28 cellular contexts compared by ENCODE assay signal in genomic region chrX:18457000-18457399, GRCh38.
"Had no signal": no experiment of that assay in that cellular context is flagged by ENCODE, and none has a peak within 500 bp of the region (broad histone marks: within the 10 kb centered on the region; RNA-seq: fewer than 3 reads in every experiment).

No MANE protein-coding gene starts in this region.

- H3K4me3 ChIP-seq: ascending aorta, body of pancreas had no signal

- H3K36me3 ChIP-seq: ascending aorta had no signal

- H3K9me3 Mint-ChIP-seq: activated B cell treated with CpG ODN at 0.5 μM for 24 hours; activated CD4-positive, alpha-beta T cell treated with anti-CD3 and anti-CD28 coated beads, Interleukin-2, amount 10 ng/mL, durations not matched to agents 24 days and 14 days; activated naive CD4-positive, alpha-beta T cell treated with anti-CD3 and anti-CD28 coated beads, Interleukin-2, amount 50 U/mL, for 24 hours; activated naive CD8-positive, alpha-beta T cell treated with anti-CD3 and anti-CD28 coated beads, Interleukin-2, amount 50 U/mL, for 24 hours; activated T-cell treated with anti-CD3 and anti-CD28 coated beads, Interleukin-2, amount 50 U/mL, for 24 hours; activated T-helper 1 cell treated with anti-CD3 and anti-CD28 coated beads, Interleukin-12 subunit alpha, Interleukin-12 subunit beta, Interleukin-2, Interleukin-4 antibody, amounts not matched to agents 30 ng/mL and 10 ng/mL and 1 ng/mL, durations not matched to agents 14 hours and 24 hours and 36 hours had no signal

- H3K36me3 Mint-ChIP-seq: activated CD8-positive, alpha-beta memory T cell treated with anti-CD3 and anti-CD28 coated beads, Interleukin-2, amount 10 ng/mL, durations not matched to agents 7 days and 5 days; activated naive CD4-positive, alpha-beta T cell treated with anti-CD3 and anti-CD28 coated beads, Interleukin-2, amount 50 U/mL, for 24 hours had no signal

- H3K27ac ChIP-seq: ascending aorta, body of pancreas had no signal

- H3K27me3 ChIP-seq: ascending aorta, body of pancreas had no signal

- H3K4me1 Mint-ChIP-seq: activated CD4-positive, alpha-beta T cell treated with anti-CD3 and anti-CD28 coated beads, Interleukin-2, amount 10 ng/mL, durations not matched to agents 24 days and 14 days; activated CD8-positive, alpha-beta memory T cell treated with anti-CD3 and anti-CD28 coated beads, Interleukin-2, amount 10 ng/mL, durations not matched to agents 7 days and 5 days had no signal

- H3K9me3 ChIP-seq: ascending aorta, body of pancreas had no signal

- H3K4me1 ChIP-seq: ascending aorta had no signal

- H3K27ac Mint-ChIP-seq: activated B cell treated with CpG ODN at 0.5 μM for 24 hours; activated CD4-positive, alpha-beta T cell treated with anti-CD3 and anti-CD28 coated beads, Interleukin-2, amount 10 ng/mL, durations not matched to agents 24 days and 14 days; activated CD8-positive, alpha-beta memory T cell treated with anti-CD3 and anti-CD28 coated beads, Interleukin-2, amount 10 ng/mL, durations not matched to agents 7 days and 5 days; activated naive CD4-positive, alpha-beta T cell treated with anti-CD3 and anti-CD28 coated beads, Interleukin-2, amount 50 U/mL, for 24 hours; activated naive CD8-positive, alpha-beta T cell treated with anti-CD3 and anti-CD28 coated beads, Interleukin-2, amount 50 U/mL, for 24 hours; activated T-cell treated with anti-CD3 and anti-CD28 coated beads, Interleukin-2, amount 50 U/mL, for 24 hours; activated T-helper 1 cell treated with anti-CD3 and anti-CD28 coated beads, Interleukin-12 subunit alpha, Interleukin-12 subunit beta, Interleukin-2, Interleukin-4 antibody, amounts not matched to agents 30 ng/mL and 10 ng/mL and 1 ng/mL, durations not matched to agents 14 hours and 24 hours and 36 hours; T-helper 17 cell had no signal

- DNase-seq: activated B cell treated with CpG ODN at 0.5 μM for 24 hours; activated CD4-positive, alpha-beta T cell treated with anti-CD3 and anti-CD28 coated beads for 1 hour; activated CD4-positive, alpha-beta T cell treated with anti-CD3 and anti-CD28 coated beads, Interleukin-2, amount 10 ng/mL, durations not matched to agents 24 days and 14 days; activated CD4-positive, alpha-beta T cell treated with anti-CD3 and anti-CD28 coated beads, Interleukin-2, amount 50 U/mL, for 48 hours; activated CD8-positive, alpha-beta memory T cell treated with anti-CD3 and anti-CD28 coated beads, Interleukin-2, amount 10 ng/mL, durations not matched to agents 7 days and 5 days; activated effector memory CD4-positive, alpha-beta T cell treated with Interleukin-2 at 50 U/mL for 16 hours; activated naive CD4-positive, alpha-beta T cell; activated naive CD8-positive, alpha-beta T cell treated with anti-CD3 and anti-CD28 coated beads, Interleukin-2, amount 50 U/mL, for 24 hours; activated T-cell treated with anti-CD3 and anti-CD28 coated beads, Interleukin-2, amount 50 U/mL, for 24 hours; amniotic stem cell; body of pancreas; central memory CD4-positive, alpha-beta T cell; Kasumi-1; KBM-7; NCI-H1048; NCI-H1417; NCI-H1930; NCI-H2171; NCI-H2227 treated with DMSO at 0.1 percent for 48 hours; NCI-H510A; NCI-H526 treated with DMSO at 0.1 percent for 48 hours; NCI-H82; SIG-M5; T-helper 17 cell; T-helper 9 cell had no signal

- H3K4me3 Mint-ChIP-seq: activated B cell treated with CpG ODN at 0.5 μM for 24 hours; activated CD4-positive, alpha-beta T cell treated with anti-CD3 and anti-CD28 coated beads, Interleukin-2, amount 10 ng/mL, durations not matched to agents 24 days and 14 days; activated CD8-positive, alpha-beta memory T cell treated with anti-CD3 and anti-CD28 coated beads, Interleukin-2, amount 10 ng/mL, durations not matched to agents 7 days and 5 days; activated naive CD4-positive, alpha-beta T cell treated with anti-CD3 and anti-CD28 coated beads, Interleukin-2, amount 50 U/mL, for 24 hours; activated naive CD8-positive, alpha-beta T cell treated with anti-CD3 and anti-CD28 coated beads, Interleukin-2, amount 50 U/mL, for 24 hours; activated T-cell treated with anti-CD3 and anti-CD28 coated beads, Interleukin-2, amount 50 U/mL, for 24 hours; activated T-helper 1 cell treated with anti-CD3 and anti-CD28 coated beads, Interleukin-12 subunit alpha, Interleukin-12 subunit beta, Interleukin-2, Interleukin-4 antibody, amounts not matched to agents 30 ng/mL and 10 ng/mL and 1 ng/mL, durations not matched to agents 14 hours and 24 hours and 36 hours; T-helper 17 cell had no signal

- ATAC-seq: activated CD8-positive, alpha-beta memory T cell treated with anti-CD3 and anti-CD28 coated beads, Interleukin-2, amount 10 ng/mL, durations not matched to agents 7 days and 5 days; activated naive CD8-positive, alpha-beta T cell treated with anti-CD3 and anti-CD28 coated beads, Interleukin-2, amount 50 U/mL, for 24 hours; body of pancreas; T-helper 17 cell had no signal

- H3K27me3 Mint-ChIP-seq: activated B cell treated with CpG ODN at 0.5 μM for 24 hours; activated CD4-positive, alpha-beta T cell treated with anti-CD3 and anti-CD28 coated beads, Interleukin-2, amount 10 ng/mL, durations not matched to agents 24 days and 14 days; activated CD8-positive, alpha-beta memory T cell treated with anti-CD3 and anti-CD28 coated beads, Interleukin-2, amount 10 ng/mL, durations not matched to agents 7 days and 5 days; activated naive CD4-positive, alpha-beta T cell treated with anti-CD3 and anti-CD28 coated beads, Interleukin-2, amount 50 U/mL, for 24 hours; activated naive CD8-positive, alpha-beta T cell treated with anti-CD3 and anti-CD28 coated beads, Interleukin-2, amount 50 U/mL, for 24 hours; T-helper 17 cell had no signal
